ENCODE assay signal across 1 cellular context in the genomic region with DNA sequence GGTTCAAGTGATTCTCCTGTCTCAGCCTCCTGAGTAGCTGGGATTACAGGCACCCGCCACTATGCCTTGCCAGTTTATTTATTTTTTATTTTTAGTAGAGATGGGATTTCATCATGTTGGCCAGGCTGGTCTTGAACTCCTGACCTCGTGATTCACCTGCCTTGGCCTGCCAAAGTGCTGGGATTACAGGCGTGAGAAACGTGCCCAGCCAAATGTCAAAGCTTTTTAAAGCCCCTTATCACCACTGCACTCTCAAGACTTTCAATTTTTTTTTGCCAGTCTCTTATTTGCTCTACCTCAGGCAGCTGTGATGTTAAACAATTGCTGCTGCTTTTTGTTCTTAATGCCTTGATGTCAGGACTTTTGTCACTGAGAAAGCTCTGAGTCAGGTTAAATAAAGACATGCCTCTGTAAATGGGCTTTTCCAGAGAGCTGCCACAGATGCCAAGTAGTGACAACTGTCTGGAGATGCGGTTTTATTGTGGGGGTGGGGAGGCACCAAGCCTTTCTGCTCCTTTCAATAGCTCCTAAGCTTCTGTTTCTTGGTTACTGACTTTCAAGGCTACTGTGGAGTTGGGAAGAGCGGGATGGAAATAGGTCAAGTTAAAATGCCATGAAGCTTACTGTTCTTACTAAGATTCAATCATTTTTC.
TF ChIP-seq lines count a peak whose summit lies in the region.

No MANE protein-coding gene starts in this region.

TF ChIP-seq in GM23338, 12 proteins besides CTCF, POLR2A, EP300 and RAD21 (continued from another document):
- TF ChIP-seq, protein P1, sequence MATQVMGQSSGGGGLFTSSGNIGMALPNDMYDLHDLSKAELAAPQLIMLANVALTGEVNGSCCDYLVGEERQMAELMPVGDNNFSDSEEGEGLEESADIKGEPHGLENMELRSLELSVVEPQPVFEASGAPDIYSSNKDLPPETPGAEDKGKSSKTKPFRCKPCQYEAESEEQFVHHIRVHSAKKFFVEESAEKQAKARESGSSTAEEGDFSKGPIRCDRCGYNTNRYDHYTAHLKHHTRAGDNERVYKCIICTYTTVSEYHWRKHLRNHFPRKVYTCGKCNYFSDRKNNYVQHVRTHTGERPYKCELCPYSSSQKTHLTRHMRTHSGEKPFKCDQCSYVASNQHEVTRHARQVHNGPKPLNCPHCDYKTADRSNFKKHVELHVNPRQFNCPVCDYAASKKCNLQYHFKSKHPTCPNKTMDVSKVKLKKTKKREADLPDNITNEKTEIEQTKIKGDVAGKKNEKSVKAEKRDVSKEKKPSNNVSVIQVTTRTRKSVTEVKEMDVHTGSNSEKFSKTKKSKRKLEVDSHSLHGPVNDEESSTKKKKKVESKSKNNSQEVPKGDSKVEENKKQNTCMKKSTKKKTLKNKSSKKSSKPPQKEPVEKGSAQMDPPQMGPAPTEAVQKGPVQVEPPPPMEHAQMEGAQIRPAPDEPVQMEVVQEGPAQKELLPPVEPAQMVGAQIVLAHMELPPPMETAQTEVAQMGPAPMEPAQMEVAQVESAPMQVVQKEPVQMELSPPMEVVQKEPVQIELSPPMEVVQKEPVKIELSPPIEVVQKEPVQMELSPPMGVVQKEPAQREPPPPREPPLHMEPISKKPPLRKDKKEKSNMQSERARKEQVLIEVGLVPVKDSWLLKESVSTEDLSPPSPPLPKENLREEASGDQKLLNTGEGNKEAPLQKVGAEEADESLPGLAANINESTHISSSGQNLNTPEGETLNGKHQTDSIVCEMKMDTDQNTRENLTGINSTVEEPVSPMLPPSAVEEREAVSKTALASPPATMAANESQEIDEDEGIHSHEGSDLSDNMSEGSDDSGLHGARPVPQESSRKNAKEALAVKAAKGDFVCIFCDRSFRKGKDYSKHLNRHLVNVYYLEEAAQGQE (IDR thresholded peaks at IDR 0.05; ENCODE audit: unreplicated experiment), result no peak
